8 cellular contexts compared by ENCODE assay signal in genomic region chr17:67993998-67994361, GRCh38. TPM values are rescaled to one million over a fixed set of nuclear protein-coding genes. Genes with fewer than 3 reads are reported as not detected.
DNase-seq lines count a peak whose midpoint lies in the region; ATAC-seq lines count a peak whose summit lies in the region.

No MANE protein-coding gene starts in this region.

- peaks cover 23% of the 10 kb centered on the region for H3K27me3 ChIP-seq in iPS-15b (ENCODE audit: control insufficient read depth, insufficient read depth, low read length)

- 1 to 4% (median 3%) methylated on average over 20 to 21 of the region's 21 CpGs for WGBS in adipose tissue, 3 donors

- DNase-seq in NCI-H510A treated with DMSO at 0.1 percent for 48 hours (lab: John Stamatoyannopoulos, UW) (peak; percentile 84), NCI-H510A (lab: John Stamatoyannopoulos, UW) (no peak), HuH-7 (ENCODE audit: low spot score) (peak; percentile 60), kidney glomerular epithelial cell (lab: John Stamatoyannopoulos, UW) (no peak)
- DNase-seq in stimulated activated naive CD8-positive, alpha-beta T cell treated with anti-CD3 and anti-CD28 coated beads, Interleukin-15, amount 100 ng/mL, for 72 hours: no peak

- H3K36me3 ChIP-seq in iPS-15b (ENCODE audit: control insufficient read depth, insufficient read depth, low read length): no peaks in the 10 kb centered on the region

- H3K9me3 Mint-ChIP-seq in stimulated activated naive CD8-positive, alpha-beta T cell treated with anti-CD3 and anti-CD28 coated beads, Interleukin-15, amount 100 ng/mL, for 72 hours: no peaks in the 10 kb centered on the region

- H3K27ac Mint-ChIP-seq in stimulated activated naive CD8-positive, alpha-beta T cell treated with anti-CD3 and anti-CD28 coated beads, Interleukin-15, amount 100 ng/mL, for 72 hours: peak overlapping the region; percentile 44 to 92

- H3K27me3 Mint-ChIP-seq in stimulated activated naive CD8-positive, alpha-beta T cell treated with anti-CD3 and anti-CD28 coated beads, Interleukin-15, amount 100 ng/mL, for 72 hours: peaks cover 41% of the 10 kb centered on the region

- H3K4me3 ChIP-seq in iPS-15b (ENCODE audit: low read depth, low read length): peak overlapping the region; percentile 73

- peaks cover 10% of the 10 kb centered on the region for H3K4me1 ChIP-seq in iPS-15b (ENCODE audit: control insufficient read depth, insufficient read depth, low read length)

- H3K27ac ChIP-seq in adipose tissue (ENCODE audit: low read depth, low read length): peak overlapping the region; percentile 89

- peak; percentile 24 for ATAC-seq in stimulated activated naive CD8-positive, alpha-beta T cell treated with anti-CD3 and anti-CD28 coated beads, Interleukin-15, amount 100 ng/mL, for 72 hours
- ATAC-seq in HG03159 (IDR thresholded peaks at IDR 0.05; ENCODE audit: unreplicated experiment): no peak

- H3K9me3 ChIP-seq in iPS-15b (ENCODE audit: control insufficient read depth, insufficient read depth, low read length): no peaks in the 10 kb centered on the region

- peaks cover 43% of the 10 kb centered on the region for H3K4me1 Mint-ChIP-seq in stimulated activated naive CD8-positive, alpha-beta T cell treated with anti-CD3 and anti-CD28 coated beads, Interleukin-15, amount 100 ng/mL, for 72 hours

- peak overlapping the region; percentile 87 to 92 for H3K4me3 Mint-ChIP-seq in stimulated activated naive CD8-positive, alpha-beta T cell treated with anti-CD3 and anti-CD28 coated beads, Interleukin-15, amount 100 ng/mL, for 72 hours

- peak overlapping the region; percentile 54 for H3K9ac ChIP-seq in iPS-15b (ENCODE audit: low read depth, low read length)

RNA-seq across cellular contexts. Expression of gene C17orf58, which starts 2.3 kb away (rescaled TPM):
- 10 to 100 TPM in 2 of 3 donors, 1 to 10 TPM in 1; 8.2 to 31.4 (median 11.1) TPM for polyA plus RNA-seq in adipose tissue

RNA-seq across cellular contexts. Expression of gene KPNA2, which starts 41.6 kb away (rescaled TPM):
- polyA plus RNA-seq in adipose tissue: 10 to 100 TPM in 2 of 3 donors, 1 to 10 TPM in 1; 3.6 to 29.1 (median 21.3) TPM

Comparison
In these comparisons a context has a peak if more than half of its experiments do, and no peak if none do; other contexts are left out.
1. DNase-seq: peak in NCI-H510A treated with DMSO at 0.1 percent for 48 hours (single experiment) and HuH-7 (single experiment); none in NCI-H510A (single experiment), stimulated activated naive CD8-positive, alpha-beta T cell treated with anti-CD3 and anti-CD28 coated beads, Interleukin-15, amount 100 ng/mL, for 72 hours (0 of 2) and kidney glomerular epithelial cell (single experiment).